In genomic region chr21:22965455-22966125, GRCh38 we compare ENCODE assay signal across 22 cellular contexts.
A peak's percentile ranks its signal among the peaks of the same experiment; 100 is the strongest.
DNase-seq lines count a peak whose midpoint lies in the region; ATAC-seq and TF ChIP-seq lines count a peak whose summit lies in the region.
"Had no signal": no experiment of that assay in that cellular context is flagged by ENCODE, and none has a peak within 500 bp of the region (broad histone marks: within the 10 kb centered on the region; RNA-seq: fewer than 3 reads in every experiment).

No MANE protein-coding gene starts in this region.

- H3K4me2 ChIP-seq in SK-N-SH: no peak overlapping the region
- no peak overlapping the region for H3K4me2 ChIP-seq in SU-DHL-6 (ENCODE audit: low read depth, low read length, poor library complexity, severe bottlenecking)
- H3K4me2 ChIP-seq: KMS-11 had no signal

- no peaks in the 10 kb centered on the region for H3K4me1 ChIP-seq in SK-N-SH (ENCODE audit: control insufficient read depth in 1 of 2, insufficient read depth in 2 of 2, low read depth in 1 of 2, low read length in 1 of 2)

- no peaks in the 10 kb centered on the region for H3K27me3 Mint-ChIP-seq in T-helper 17 cell
- H3K27me3 Mint-ChIP-seq: CD8-positive, alpha-beta memory T cell had no signal

- no peaks in the 10 kb centered on the region for H4K20me1 ChIP-seq in SK-N-SH (ENCODE audit: insufficient read depth)
- H4K20me1 ChIP-seq in SU-DHL-6 (ENCODE audit: low read depth, low read length): no peaks in the 10 kb centered on the region

- WGBS in SK-N-SH (ENCODE audit: low lambda C conversion rate): 40% methylated on average over 3 of the region's 3 CpGs

- TF ChIP-seq RAD21 in SK-N-SH (IDR thresholded peaks at IDR 0.05; ENCODE audit: low read length): no peak

- H3K4me1 Mint-ChIP-seq in T-helper 17 cell: no peaks in the 10 kb centered on the region
- H3K4me1 Mint-ChIP-seq: brain; CD8-positive, alpha-beta memory T cell; nephron had no signal

- no peak overlapping the region; a peak in 1 of 4 replicates for H3K27ac ChIP-seq in SK-N-SH (ENCODE audit: low read depth in 2 of 2, low read length in 1 of 2)
- no peak overlapping the region for H3K27ac ChIP-seq in SU-DHL-6 (ENCODE audit: low read depth, low read length)
- H3K27ac ChIP-seq: epithelial cell of prostate, KMS-11 had no signal

- H3K36me3 ChIP-seq in SK-N-SH (replicated peaks in 1 of 2; ENCODE audit: control insufficient read depth in 1 of 2, insufficient read depth in 2 of 2, low read length in 1 of 2): no peaks in the 10 kb centered on the region
- H3K36me3 ChIP-seq in SU-DHL-6 (ENCODE audit: low read length): no peaks in the 10 kb centered on the region

- H3K9me3 ChIP-seq in SK-N-SH (no peaks in the 10 kb centered on the region), SU-DHL-6 (ENCODE audit: insufficient read depth, low read length) (no peaks in the 10 kb centered on the region), T-helper 17 cell (ENCODE audit: control insufficient read depth, low read length, poor library complexity, severe bottlenecking) (no peaks in the 10 kb centered on the region)

- TF ChIP-seq EP300 in SK-N-SH (IDR thresholded peaks at IDR 0.05; ENCODE audit: borderline replicate concordance in 1 of 2, low read depth in 1 of 2, low read length in 1 of 2): no peak

- ATAC-seq in SK-N-SH treated with all-trans-retinoic acid at 6 μM for 48 hours (no peak), HG03520 (IDR thresholded peaks at IDR 0.05; ENCODE audit: unreplicated experiment) (no peak), T-helper 17 cell (no peak)

- H3K79me2 ChIP-seq in SK-N-SH (ENCODE audit: insufficient read depth): no peaks in the 10 kb centered on the region
- no peaks in the 10 kb centered on the region for H3K79me2 ChIP-seq in SU-DHL-6 (ENCODE audit: insufficient read depth, low read length)

- H3K9me2 ChIP-seq in SK-N-SH (no peaks in the 10 kb centered on the region), SU-DHL-6 (replicated peaks; ENCODE audit: insufficient read depth, low read length) (no peaks in the 10 kb centered on the region)

- TF ChIP-seq CTCF in SK-N-SH (IDR thresholded peaks at IDR 0.05): no peak
- TF ChIP-seq CTCF in SU-DHL-6 (IDR thresholded peaks at IDR 0.05; ENCODE audit: insufficient read depth, low read length, poor library complexity, severe bottlenecking): no peak

- no peaks in the 10 kb centered on the region for H3K36me3 Mint-ChIP-seq in T-helper 17 cell (ENCODE audit: low read depth)
- H3K36me3 Mint-ChIP-seq: brain; CD8-positive, alpha-beta memory T cell had no signal

- H3K9ac ChIP-seq in SK-N-SH (no peak overlapping the region), SU-DHL-6 (ENCODE audit: low read length) (no peak overlapping the region)
- H3K9ac ChIP-seq: KMS-11 had no signal

- H3F3A ChIP-seq in SK-N-SH (replicated peaks; ENCODE audit: insufficient read depth): no peaks in the 10 kb centered on the region
- H3F3A ChIP-seq in SU-DHL-6 (ENCODE audit: insufficient read depth): no peaks in the 10 kb centered on the region

- H3K4me3 ChIP-seq in SK-N-SH (ENCODE audit: low read depth in 2 of 2, low read length in 1 of 2) (no peak overlapping the region), SU-DHL-6 (ENCODE audit: insufficient read depth, low read length, poor library complexity, severe bottlenecking) (no peak overlapping the region)

- no peak for DNase-seq in SK-N-SH
- DNase-seq in iris pigment epithelial cell (ENCODE audit: low read depth): peak; percentile 0
- DNase-seq in DMS53 (lab: John Stamatoyannopoulos, UW): no peak
- no peak for DNase-seq in T-helper 17 cell
- DNase-seq in foreskin melanocyte: no peak
- DNase-seq: activated CD4-positive, alpha-beta T cell treated with anti-CD3 and anti-CD28 coated beads for 48 hours; activated CD8-positive, alpha-beta memory T cell treated with anti-CD3 and anti-CD28 coated beads for 24 hours; activated gamma-delta T cell; CD8-positive, alpha-beta memory T cell; GF-D8; MM.1S; NCI-H1436; NCI-H510A; stimulated activated CD4-positive, alpha-beta T cell treated with anti-CD3 and anti-CD28 coated beads, Interleukin-2, amount 100 ng/mL, for 24 hours; T-helper 2 cell had no signal

- CTCF ChIA-PET in SK-N-SH (lab: Yijun Ruan, JAX): no interaction called here

- no peak overlapping the region for H3K27ac Mint-ChIP-seq in T-helper 17 cell
- H3K27ac Mint-ChIP-seq: brain, nephron had no signal

- H2AFZ ChIP-seq in SK-N-SH (ENCODE audit: low read depth): no peak overlapping the region
- H2AFZ ChIP-seq in SU-DHL-6 (ENCODE audit: low read depth, low read length, severe bottlenecking): peak overlapping the region; percentile 71

- H3K4me3 Mint-ChIP-seq in T-helper 17 cell: no peak overlapping the region
- H3K4me3 Mint-ChIP-seq: brain; CD8-positive, alpha-beta memory T cell; nephron had no signal

- H3K27me3 ChIP-seq in SK-N-SH (ENCODE audit: insufficient read depth): no peaks in the 10 kb centered on the region
- no peaks in the 10 kb centered on the region for H3K27me3 ChIP-seq in SU-DHL-6 (ENCODE audit: low read length)

- POLR2A ChIA-PET in SK-N-SH (lab: Yijun Ruan, JAX): no interaction called here

TF ChIP-seq in SK-N-SH treated with all-trans-retinoic acid at 6 μM for 48 hours, 23 proteins besides CTCF, POLR2A, EP300 and RAD21:
- TF ChIP-seq GLIS3 (CRISPR knock-in tag; IDR thresholded peaks at IDR 0.05): no peak
- TF ChIP-seq ISL1 (CRISPR knock-in tag; IDR thresholded peaks at IDR 0.05): peak; percentile 48
- no peak for TF ChIP-seq ESRRG (CRISPR knock-in tag; IDR thresholded peaks at IDR 0.05)
- TF ChIP-seq, protein P1, sequence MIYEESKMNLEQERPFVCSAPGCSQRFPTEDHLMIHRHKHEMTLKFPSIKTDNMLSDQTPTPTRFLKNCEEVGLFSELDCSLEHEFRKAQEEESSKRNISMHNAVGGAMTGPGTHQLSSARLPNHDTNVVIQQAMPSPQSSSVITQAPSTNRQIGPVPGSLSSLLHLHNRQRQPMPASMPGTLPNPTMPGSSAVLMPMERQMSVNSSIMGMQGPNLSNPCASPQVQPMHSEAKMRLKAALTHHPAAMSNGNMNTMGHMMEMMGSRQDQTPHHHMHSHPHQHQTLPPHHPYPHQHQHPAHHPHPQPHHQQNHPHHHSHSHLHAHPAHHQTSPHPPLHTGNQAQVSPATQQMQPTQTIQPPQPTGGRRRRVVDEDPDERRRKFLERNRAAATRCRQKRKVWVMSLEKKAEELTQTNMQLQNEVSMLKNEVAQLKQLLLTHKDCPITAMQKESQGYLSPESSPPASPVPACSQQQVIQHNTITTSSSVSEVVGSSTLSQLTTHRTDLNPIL (CRISPR knock-in tag; IDR thresholded peaks at IDR 0.05; ENCODE audit: low read depth): no peak
- TF ChIP-seq ARNTL (CRISPR knock-in tag; IDR thresholded peaks at IDR 0.05; ENCODE audit: borderline replicate concordance, low read depth): no peak
- TF ChIP-seq ZNF8 (CRISPR knock-in tag; IDR thresholded peaks at IDR 0.05): no peak
- 0 out of 2 replicates have a peak, but pooled peaks have one; percentile 22 for TF ChIP-seq CSDC2 (CRISPR knock-in tag; IDR thresholded peaks at IDR 0.05)

TF ChIP-seq in SK-N-SH, 30 proteins besides CTCF, POLR2A, EP300 and RAD21:
- TF ChIP-seq TCF12 (IDR thresholded peaks at IDR 0.05) (no peak), SIN3A (IDR thresholded peaks at IDR 0.05; ENCODE audit: borderline replicate concordance, low read depth, low read length) (no peak), NFIC (IDR thresholded peaks at IDR 0.05; ENCODE audit: borderline replicate concordance) (no peak), GABPA (IDR thresholded peaks at IDR 0.05; ENCODE audit: low read depth) (no peak), RXRA (IDR thresholded peaks at IDR 0.05; ENCODE audit: borderline replicate concordance, low read depth) (no peak), NRF1 (IDR thresholded peaks at IDR 0.05; ENCODE audit: low read depth, low read length) (no peak), TEAD4 (IDR thresholded peaks at IDR 0.05; ENCODE audit: borderline replicate concordance, insufficient read depth) (no peak), RFX5 (IDR thresholded peaks at IDR 0.05; ENCODE audit: low read length) (no peak), JUND (IDR thresholded peaks at IDR 0.05) (no peak), TAF1 (IDR thresholded peaks at IDR 0.05; ENCODE audit: borderline replicate concordance, low read depth, low read length) (no peak)
- TF ChIP-seq, protein P2, sequence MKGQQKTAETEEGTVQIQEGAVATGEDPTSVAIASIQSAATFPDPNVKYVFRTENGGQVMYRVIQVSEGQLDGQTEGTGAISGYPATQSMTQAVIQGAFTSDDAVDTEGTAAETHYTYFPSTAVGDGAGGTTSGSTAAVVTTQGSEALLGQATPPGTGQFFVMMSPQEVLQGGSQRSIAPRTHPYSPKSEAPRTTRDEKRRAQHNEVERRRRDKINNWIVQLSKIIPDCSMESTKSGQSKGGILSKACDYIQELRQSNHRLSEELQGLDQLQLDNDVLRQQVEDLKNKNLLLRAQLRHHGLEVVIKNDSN (IDR thresholded peaks at IDR 0.05; ENCODE audit: borderline replicate concordance, low read depth): no peak
- TF ChIP-seq, protein P3, sequence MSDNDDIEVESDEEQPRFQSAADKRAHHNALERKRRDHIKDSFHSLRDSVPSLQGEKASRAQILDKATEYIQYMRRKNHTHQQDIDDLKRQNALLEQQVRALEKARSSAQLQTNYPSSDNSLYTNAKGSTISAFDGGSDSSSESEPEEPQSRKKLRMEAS (IDR thresholded peaks at IDR 0.05; ENCODE audit: low read depth): no peak
